8 cellular contexts compared by ENCODE assay signal in genomic region chr12:94545937-94546771, GRCh38.
A peak's percentile ranks its signal among the peaks of the same experiment; 100 is the strongest.
DNase-seq lines count a peak whose midpoint lies in the region; ATAC-seq and TF ChIP-seq lines count a peak whose summit lies in the region.

No MANE protein-coding gene starts in this region.

- peaks cover 0 to 11% (median 0%) of the 10 kb centered on the region in 4 donors for H3K9me3 ChIP-seq in Peyer's patch

- no peak for TF ChIP-seq POLR2A in Peyer's patch (IDR thresholded peaks at IDR 0.05)

- no peak overlapping the region for H3K4me3 Mint-ChIP-seq in mesothelial cell of epicardium

- H3K4me3 ChIP-seq in Peyer's patch (no peak overlapping the region), epithelial cell of esophagus (ENCODE audit: low read length) (no peak overlapping the region)

- no peaks in the 10 kb centered on the region for H3K27me3 ChIP-seq in Peyer's patch

- H3K4me1 ChIP-seq in Peyer's patch = no peaks in the 10 kb centered on the region

- no peaks in the 10 kb centered on the region for H3K36me3 ChIP-seq in Peyer's patch

- H3K36me3 Mint-ChIP-seq in mesothelial cell of epicardium = no peaks in the 10 kb centered on the region

- no peak overlapping the region for H3K27ac ChIP-seq in Peyer's patch

- ATAC-seq in HG03045 (IDR thresholded peaks at IDR 0.05; ENCODE audit: unreplicated experiment) = peak; percentile 66

- H3K9me3 Mint-ChIP-seq in mesothelial cell of epicardium = peaks cover 16% of the 10 kb centered on the region

- TF ChIP-seq CTCF in Peyer's patch (IDR thresholded peaks at IDR 0.05) (peak in 4 of 6 experiments; percentile 52 to 92 (median 88)), epithelial cell of esophagus (IDR thresholded peaks at IDR 0.05; ENCODE audit: insufficient read depth, low read depth, low read length, missing control alignments) (peak; percentile 91), mesothelial cell of epicardium (IDR thresholded peaks at IDR 0.05; ENCODE audit: unreplicated experiment) (peak; percentile 28)

- H3K27me3 Mint-ChIP-seq in mesothelial cell of epicardium (ENCODE audit: low read depth) = no peaks in the 10 kb centered on the region

- H3K4me1 Mint-ChIP-seq in mesothelial cell of epicardium = no peaks in the 10 kb centered on the region

- H3K27ac Mint-ChIP-seq in mesothelial cell of epicardium = no peak overlapping the region

- peak; percentile 32 for DNase-seq in NCI-H2196 (lab: John Stamatoyannopoulos, UW; ENCODE audit: unreplicated experiment)
- no peak for DNase-seq in NCI-H2196 treated with DMSO at 0.1 percent for 48 hours (lab: John Stamatoyannopoulos, UW; ENCODE audit: unreplicated experiment)
- DNase-seq in Peyer's patch = peak in 2 of 3 donors; percentile 57 to 75
- DNase-seq in epithelial cell of esophagus (ENCODE audit: low read depth) = peak; percentile 83
- DNase-seq in mesothelial cell of epicardium (ENCODE audit: low spot score in 2 of 2, unreplicated experiment in 2 of 2) = peak in 1 of 2 experiments; percentile 46
- no peak for DNase-seq in RKO (ENCODE audit: low spot score)
- DNase-seq in central memory CD4-positive, alpha-beta T cell = no peak

Comparison
In these comparisons a context has a peak if more than half of its experiments do, and no peak if none do; other contexts are left out.
1. DNase-seq: peak in NCI-H2196 (single experiment), Peyer's patch (2 of 3) and epithelial cell of esophagus (single experiment); none in NCI-H2196 treated with DMSO at 0.1 percent for 48 hours (single experiment), RKO (single experiment) and central memory CD4-positive, alpha-beta T cell (single experiment).
2. CTCF ChIP-seq: peak in every context shown above with its lines; median percentile 91 in epithelial cell of esophagus; 88 in Peyer's patch; 28 in mesothelial cell of epicardium.